1 cellular context compared by ENCODE assay signal in the genomic region with DNA sequence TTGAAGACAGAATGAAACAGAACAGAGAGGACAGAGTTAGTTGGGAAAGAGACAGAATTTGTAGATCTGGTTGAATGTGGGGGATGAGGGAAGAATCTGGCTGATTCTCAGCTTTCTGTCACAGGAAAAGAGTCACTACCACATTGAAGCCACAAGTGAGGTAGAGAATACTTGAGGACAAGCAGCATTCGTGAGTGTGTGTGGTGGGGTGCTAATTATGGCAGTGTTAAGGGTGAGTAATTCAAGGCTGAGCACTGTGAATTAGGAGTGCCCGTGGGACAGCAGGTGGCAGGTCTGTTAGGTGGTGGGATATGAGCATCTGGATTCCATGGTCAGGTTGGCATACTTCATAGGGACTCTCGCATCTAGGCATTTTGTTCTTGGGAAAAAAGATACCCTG.
TF ChIP-seq lines count a peak whose summit lies in the region.

No MANE protein-coding gene starts in this region.

TF ChIP-seq in IMR-90, 13 proteins besides CTCF, POLR2A, EP300 and RAD21 (continued from another document):
- TF ChIP-seq, protein P1, sequence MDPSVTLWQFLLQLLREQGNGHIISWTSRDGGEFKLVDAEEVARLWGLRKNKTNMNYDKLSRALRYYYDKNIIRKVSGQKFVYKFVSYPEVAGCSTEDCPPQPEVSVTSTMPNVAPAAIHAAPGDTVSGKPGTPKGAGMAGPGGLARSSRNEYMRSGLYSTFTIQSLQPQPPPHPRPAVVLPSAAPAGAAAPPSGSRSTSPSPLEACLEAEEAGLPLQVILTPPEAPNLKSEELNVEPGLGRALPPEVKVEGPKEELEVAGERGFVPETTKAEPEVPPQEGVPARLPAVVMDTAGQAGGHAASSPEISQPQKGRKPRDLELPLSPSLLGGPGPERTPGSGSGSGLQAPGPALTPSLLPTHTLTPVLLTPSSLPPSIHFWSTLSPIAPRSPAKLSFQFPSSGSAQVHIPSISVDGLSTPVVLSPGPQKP (IDR thresholded peaks at IDR 0.05; ENCODE audit: borderline replicate concordance, low read depth, low read length): no peak
TF ChIP-seq in IMR-90: peak in this region for 0.
